ENCODE assay signal across 18 cellular contexts in genomic region chr3:183262979-183263378, GRCh38.
"Had no signal": no experiment of that assay in that cellular context is flagged by ENCODE, and none has a peak within 500 bp of the region (broad histone marks: within the 10 kb centered on the region; RNA-seq: fewer than 3 reads in every experiment).

No MANE protein-coding gene starts in this region.

- H3K27ac ChIP-seq: gastroesophageal sphincter, upper lobe of right lung had no signal

- H3K36me3 ChIP-seq: gastroesophageal sphincter, heart right ventricle, upper lobe of right lung had no signal

- H3K9me3 ChIP-seq: gastroesophageal sphincter, heart right ventricle, upper lobe of right lung had no signal

- H3K27me3 ChIP-seq: gastroesophageal sphincter, heart right ventricle, upper lobe of right lung had no signal

- H3K4me3 ChIP-seq: gastroesophageal sphincter, heart right ventricle, lung, upper lobe of right lung had no signal

- ATAC-seq: activated CD4-positive, alpha-beta T cell treated with anti-CD3 and anti-CD28 coated beads for 36 hours; activated T-cell treated with anti-CD3 and anti-CD28 coated beads, Interleukin-2, amount 50 U/mL, for 72 hours; gastroesophageal sphincter; heart right ventricle; stimulated activated naive B cell treated with anti-CD40 and anti-IgM and Interleukin-4, amounts not matched to agents 10 μg/mL and 1 μg/mL and 100 μg/mL, for 72 hours; upper lobe of right lung had no signal

- DNase-seq: activated CD4-positive, alpha-beta memory T cell treated with anti-CD3 and anti-CD28 coated beads for 36 hours; activated CD4-positive, alpha-beta T cell treated with anti-CD3 and anti-CD28 coated beads for 36 hours; activated gamma-delta T cell; activated naive CD8-positive, alpha-beta T cell treated with anti-CD3 and anti-CD28 coated beads, Interleukin-2, amount 10 ng/mL, durations not matched to agents 7 days and 5 days; activated T-cell treated with anti-CD3 and anti-CD28 coated beads, Interleukin-2, amount 50 U/mL, for 72 hours; anterior cingulate cortex; cerebellar nuclear complex; effector memory CD4-positive, alpha-beta T cell; heart right ventricle; naive B cell; stimulated activated CD4-positive, alpha-beta T cell treated with anti-CD3 and anti-CD28 coated beads, Interleukin-15, amount 100 ng/mL, for 24 hours; stimulated activated CD4-positive, alpha-beta T cell treated with anti-CD3 and anti-CD28 coated beads, Interleukin-4, amount 100 ng/mL, for 1 hour; stimulated activated naive B cell treated with anti-CD40 and anti-IgM and Interleukin-4, amounts not matched to agents 10 μg/mL and 1 μg/mL and 100 μg/mL, for 72 hours; substantia nigra; T-helper 2 cell; upper lobe of right lung had no signal
